Comparison of ENCODE assay signal across 1 cellular context in genomic region chr5:145887976-145888574, GRCh38.
TF ChIP-seq lines count a peak whose summit lies in the region.

No MANE protein-coding gene starts in this region.

TF ChIP-seq in endothelial cell of umbilical vein, 7 proteins besides CTCF, POLR2A, EP300 and RAD21 (continued from another document):
- no peak for TF ChIP-seq MAX (IDR thresholded peaks at IDR 0.05; ENCODE audit: insufficient read depth, insufficient read length)
- TF ChIP-seq MYC (IDR thresholded peaks at IDR 0.05; ENCODE audit: low read depth, low read length): no peak
- TF ChIP-seq GATA2 (IDR thresholded peaks at IDR 0.05; ENCODE audit: insufficient read depth, insufficient read length, low read depth, low read length): no peak
